In genomic region chr10:110203500-110204455, GRCh38 we compare ENCODE assay signal across 17 cellular contexts. TPM values are rescaled to one million over a fixed set of nuclear protein-coding genes. Genes with fewer than 3 reads are reported as not detected.
DNase-seq lines count a peak whose midpoint lies in the region; ATAC-seq and TF ChIP-seq lines count a peak whose summit lies in the region.
"Had no signal": no experiment of that assay in that cellular context is flagged by ENCODE, and none has a peak within 500 bp of the region (broad histone marks: within the 10 kb centered on the region; RNA-seq: fewer than 3 reads in every experiment).

No MANE protein-coding gene starts in this region.

- peaks cover 46% of the 10 kb centered on the region for H3K4me1 Mint-ChIP-seq in dendritic cell treated with granulocyte-macrophage colony-stimulating factor and Interleukin-4, amounts not matched to agents 40 ng/mL and 50 ng/mL, for 4 days (ENCODE audit: low read depth)

- DNase-seq in HT-29 (ENCODE audit: low spot score) (peak; percentile 63), right lobe of liver (no peak), stomach (peak; percentile 56), cerebellar cortex (ENCODE audit: low spot score) (no peak), GM23248 (no peak)
- DNase-seq: CD4-positive, alpha-beta memory T cell; DND-41; HFFc6; NCI-H187; NCI-H226; NCI-H524 treated with DMSO at 0.1 percent for 48 hours; SJCRH30 had no signal

- H3K9me3 ChIP-seq in right lobe of liver (no peaks in the 10 kb centered on the region), stomach (no peaks in the 10 kb centered on the region), GM23248 (ENCODE audit: low read depth) (no peaks in the 10 kb centered on the region)
- H3K9me3 ChIP-seq: SJCRH30 had no signal

- no peak for TF ChIP-seq POLR2A in right lobe of liver (IDR thresholded peaks at IDR 0.05)
- TF ChIP-seq POLR2A in stomach (IDR thresholded peaks at IDR 0.05): no peak

- no peak overlapping the region for H3K9ac ChIP-seq in GM23248

- TF ChIP-seq EP300 in stomach (IDR thresholded peaks at IDR 0.05): no peak

- ATAC-seq in right lobe of liver (peak; percentile 3 to 55 (median 16)), GM21367 (IDR thresholded peaks at IDR 0.05; ENCODE audit: unreplicated experiment) (no peak), GM21515 (IDR thresholded peaks at IDR 0.05; ENCODE audit: unreplicated experiment) (no peak)
- ATAC-seq: GM12878 had no signal

- 70% methylated on average over 6 of the region's 8 CpGs for WGBS in right lobe of liver (ENCODE audit: insufficient coverage, low coverage, low lambda C conversion rate, missing lambda C conversion rate)
- WGBS in stomach, 5 donors: 77 to 87% (median 83%) methylated on average over 8 of the region's 8 CpGs
- WGBS in GM23248 (ENCODE audit: low coverage in 1 of 2, low lambda C conversion rate in 2 of 2, missing lambda C conversion rate in 2 of 2), 2 experiments: 73 to 76% methylated on average over 8 of the region's 8 CpGs

- H3K4me2 ChIP-seq in GM23248 (ENCODE audit: unreplicated experiment): no peak overlapping the region

- TF ChIP-seq CTCF in right lobe of liver (IDR thresholded peaks at IDR 0.05): no peak
- TF ChIP-seq CTCF in stomach (IDR thresholded peaks at IDR 0.05): no peak

- H3K4me3 ChIP-seq in right lobe of liver: no peak overlapping the region
- H3K4me3 ChIP-seq in stomach: no peak overlapping the region
- no peak overlapping the region for H3K4me3 ChIP-seq in GM23248
- H3K4me3 ChIP-seq: GM12878, SJCRH30 had no signal

- no peaks in the 10 kb centered on the region for H3K36me3 ChIP-seq in right lobe of liver
- no peaks in the 10 kb centered on the region for H3K36me3 ChIP-seq in stomach
- H3K36me3 ChIP-seq in GM23248 (ENCODE audit: low read depth): no peaks in the 10 kb centered on the region
- H3K36me3 ChIP-seq: SJCRH30 had no signal

- H3K79me2 ChIP-seq in GM23248 (ENCODE audit: insufficient read depth): no peaks in the 10 kb centered on the region

- in situ Hi-C loops in GM23248 (cut with MboI): no loop called here

- H3K9me2 ChIP-seq in GM23248 (ENCODE audit: insufficient read depth): no peaks in the 10 kb centered on the region

- peaks cover 8% of the 10 kb centered on the region for H3K36me3 Mint-ChIP-seq in dendritic cell treated with granulocyte-macrophage colony-stimulating factor and Interleukin-4, amounts not matched to agents 40 ng/mL and 50 ng/mL, for 4 days (ENCODE audit: low read depth)
- H3K36me3 Mint-ChIP-seq: IgD-negative memory B cell had no signal

- H2AFZ ChIP-seq in GM23248: no peak overlapping the region

- no peak overlapping the region for H3K4me3 Mint-ChIP-seq in dendritic cell treated with granulocyte-macrophage colony-stimulating factor and Interleukin-4, amounts not matched to agents 40 ng/mL and 50 ng/mL, for 4 days
- H3K4me3 Mint-ChIP-seq: CD4-positive, alpha-beta memory T cell; HFFc6 had no signal

- H3K27me3 ChIP-seq in right lobe of liver (no peaks in the 10 kb centered on the region), stomach (no peaks in the 10 kb centered on the region), GM23248 (replicated peaks; ENCODE audit: insufficient read depth) (no peaks in the 10 kb centered on the region)

- H3K27ac ChIP-seq in right lobe of liver: no peak overlapping the region
- H3K27ac ChIP-seq in stomach: peak overlapping the region in 4 of 5 donors; percentile 6 to 65 (median 54)
- no peak overlapping the region for H3K27ac ChIP-seq in GM23248
- H3K27ac ChIP-seq: SJCRH30 had no signal

- peaks cover 19% of the 10 kb centered on the region for H3K27me3 Mint-ChIP-seq in dendritic cell treated with granulocyte-macrophage colony-stimulating factor and Interleukin-4, amounts not matched to agents 40 ng/mL and 50 ng/mL, for 4 days

- H4K20me1 ChIP-seq in GM23248 (ENCODE audit: insufficient read depth): no peaks in the 10 kb centered on the region

- peaks cover 0 to 28% (median 0%) of the 10 kb centered on the region in 4 donors for H3K4me1 ChIP-seq in right lobe of liver
- H3K4me1 ChIP-seq in stomach: peaks cover 0 to 17% (median 5%) of the 10 kb centered on the region in 4 donors
- no peaks in the 10 kb centered on the region for H3K4me1 ChIP-seq in GM23248 (ENCODE audit: insufficient read depth)
- H3K4me1 ChIP-seq: SJCRH30 had no signal

- H3K27ac Mint-ChIP-seq in dendritic cell treated with granulocyte-macrophage colony-stimulating factor and Interleukin-4, amounts not matched to agents 40 ng/mL and 50 ng/mL, for 4 days: peak overlapping the region; percentile 30
- H3K27ac Mint-ChIP-seq: CD4-positive, alpha-beta memory T cell; HFFc6; IgD-negative memory B cell had no signal

- H3K9me3 Mint-ChIP-seq in dendritic cell treated with granulocyte-macrophage colony-stimulating factor and Interleukin-4, amounts not matched to agents 40 ng/mL and 50 ng/mL, for 4 days: no peaks in the 10 kb centered on the region
- H3K9me3 Mint-ChIP-seq: CD4-positive, alpha-beta memory T cell; HFFc6; IgD-negative memory B cell had no signal

- no peaks in the 10 kb centered on the region for H3F3A ChIP-seq in GM23248 (ENCODE audit: insufficient read depth)

- intact Hi-C loops in dendritic cell treated with granulocyte-macrophage colony-stimulating factor and Interleukin-4, amounts not matched to agents 40 ng/mL and 50 ng/mL, for 4 days (cut with micrococcal nuclease): no loop called here
- intact Hi-C loops in right lobe of liver (cut with DNase I) (loop anchor here in 1 of 2 donors (10.0 kb wide), 1 partner anchor 59 kb away; no protein-coding TSS in a partner anchor), stomach (cut with DNase I; ENCODE audit: low total_unique reads) (loop anchor here (10.0 kb wide), 1 partner anchor 59 kb away; no protein-coding TSS in a partner anchor)

RNA-seq across cellular contexts. Expression of gene MXI1, which starts 3.6 kb away (rescaled TPM):
- total RNA-seq in HT-29 (2014; rRNA removed; shearing (Covaris generic)): 18.1 and 19.8 TPM in 2 replicates
- total RNA-seq in right lobe of liver (10 to 100 TPM; 17.1 to 32.6 (median 26.5) TPM), stomach (100 to 1,000 TPM in 1 of 5 donors, 10 to 100 TPM in 3, 1 to 10 TPM in 1; 3.5 to 163 (median 48.8) TPM)
- polyA plus RNA-seq in stomach (10 to 100 TPM; 17.1 to 62.0 (median 19.7) TPM), GM23248 (2016; fragmentation: Nextera tagmentation; extraction: Ambion mirVana) (17.6 and 25.7 TPM in 2 replicates)
- total RNA-seq in GM23248 (2014; rRNA removed; shearing (Covaris generic)): 25.7 and 32.2 TPM in 2 replicates

Comparison
In these comparisons a context has a peak if more than half of its experiments do, and no peak if none do; other contexts are left out.
1. DNase-seq: peak in HT-29 (single experiment) and stomach (single experiment); none in right lobe of liver (0 of 3), cerebellar cortex (single experiment) and GM23248 (single experiment).
2. ATAC-seq: peak in right lobe of liver (4 of 4); none in GM21367 (single experiment) and GM21515 (single experiment).
3. H3K27ac ChIP-seq: peak in stomach (4 of 5); none in right lobe of liver (0 of 3) and GM23248 (single experiment).